In the genomic region with DNA sequence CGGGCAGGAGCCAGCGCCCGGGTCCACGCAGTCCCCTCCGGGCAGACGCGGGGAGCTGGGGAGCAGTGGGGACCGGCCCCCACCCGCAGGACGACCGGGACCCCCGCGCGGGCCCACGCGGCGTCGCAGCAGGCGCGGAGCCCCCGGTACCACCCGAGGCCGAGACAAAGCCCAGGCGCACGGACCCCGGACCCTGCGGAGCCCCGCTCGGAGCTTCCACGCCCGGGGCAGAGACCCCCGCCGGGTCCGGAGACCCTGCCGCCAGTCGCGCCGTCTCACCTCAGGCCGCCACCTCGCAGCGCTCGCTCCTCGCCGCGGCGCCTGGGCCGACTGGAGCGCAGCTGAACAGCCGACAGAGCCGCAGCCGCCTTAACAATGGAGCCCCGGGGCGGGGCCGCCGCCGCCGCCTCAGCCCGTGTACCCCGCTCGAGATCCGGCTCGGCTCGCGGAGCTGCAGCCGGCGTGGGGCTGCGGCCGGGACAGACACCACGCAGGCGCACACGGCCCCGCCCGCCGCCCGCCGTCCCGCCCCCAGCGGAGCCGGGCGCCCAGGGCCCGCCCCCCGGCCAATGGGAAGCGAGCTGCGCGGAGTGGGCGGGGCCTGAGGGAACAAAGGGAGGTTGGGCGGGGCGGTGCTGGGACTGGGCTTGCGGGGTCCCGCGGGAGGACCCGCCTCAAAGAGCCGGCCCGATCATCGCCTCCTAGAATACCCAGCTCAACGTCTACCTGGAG, we compare ENCODE assay signal across 9 cellular contexts. TPM values are rescaled to one million over a fixed set of nuclear protein-coding genes. Genes with fewer than 3 reads are reported as not detected.
A peak's percentile ranks its signal among the peaks of the same experiment; 100 is the strongest.
DNase-seq lines count a peak whose midpoint lies in the region; ATAC-seq and TF ChIP-seq lines count a peak whose summit lies in the region.
"Had no signal": no experiment of that assay in that cellular context is flagged by ENCODE, and none has a peak within 500 bp of the region (broad histone marks: within the 10 kb centered on the region; RNA-seq: fewer than 3 reads in every experiment).

A gene with protein sequence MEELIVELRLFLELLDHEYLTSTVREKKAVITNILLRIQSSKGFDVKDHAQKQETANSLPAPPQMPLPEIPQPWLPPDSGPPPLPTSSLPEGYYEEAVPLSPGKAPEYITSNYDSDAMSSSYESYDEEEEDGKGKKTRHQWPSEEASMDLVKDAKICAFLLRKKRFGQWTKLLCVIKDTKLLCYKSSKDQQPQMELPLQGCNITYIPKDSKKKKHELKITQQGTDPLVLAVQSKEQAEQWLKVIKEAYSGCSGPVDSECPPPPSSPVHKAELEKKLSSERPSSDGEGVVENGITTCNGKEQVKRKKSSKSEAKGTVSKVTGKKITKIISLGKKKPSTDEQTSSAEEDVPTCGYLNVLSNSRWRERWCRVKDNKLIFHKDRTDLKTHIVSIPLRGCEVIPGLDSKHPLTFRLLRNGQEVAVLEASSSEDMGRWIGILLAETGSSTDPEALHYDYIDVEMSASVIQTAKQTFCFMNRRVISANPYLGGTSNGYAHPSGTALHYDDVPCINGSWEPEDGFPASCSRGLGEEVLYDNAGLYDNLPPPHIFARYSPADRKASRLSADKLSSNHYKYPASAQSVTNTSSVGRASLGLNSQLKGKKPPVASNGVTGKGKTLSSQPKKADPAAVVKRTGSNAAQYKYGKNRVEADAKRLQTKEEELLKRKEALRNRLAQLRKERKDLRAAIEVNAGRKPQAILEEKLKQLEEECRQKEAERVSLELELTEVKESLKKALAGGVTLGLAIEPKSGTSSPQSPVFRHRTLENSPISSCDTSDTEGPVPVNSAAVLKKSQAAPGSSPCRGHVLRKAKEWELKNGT (minus strand): TSS at position 485 of the 732 bp plus-strand sequence. CDS start 67,783 bp downstream, outside the sequence.

- peaks cover 19% of the 10 kb centered on the region for H3K27me3 Mint-ChIP-seq in CD4-positive, CD25-positive, alpha-beta regulatory T cell
- peaks cover 7% of the 10 kb centered on the region for H3K27me3 Mint-ChIP-seq in neural crest cell (ENCODE audit: low read depth)

- TF ChIP-seq CTCF in neural crest cell (conservative IDR thresholded peaks at IDR 0.05): no peak

- H3K4me3 ChIP-seq in CD4-positive, CD25-positive, alpha-beta regulatory T cell (ENCODE audit: low read depth, low read length): peak within 1 kb of the TSS; percentile 66
- peak within 1 kb of the TSS; percentile 74 for H3K4me3 ChIP-seq in HUES64 (ENCODE audit: low read length)

- under 1% methylated on average over 96 of the region's 96 CpGs for WGBS in HUES64

- H3K27ac Mint-ChIP-seq in CD4-positive, CD25-positive, alpha-beta regulatory T cell: peak within 1 kb of the TSS in 1 of 3 donors; percentile 88
- H3K27ac Mint-ChIP-seq in neural crest cell (ENCODE audit: unreplicated experiment): peak within 1 kb of the TSS; percentile 35

- peak within 1 kb of the TSS; percentile 68 for H3K9ac ChIP-seq in HUES64 (ENCODE audit: low read depth, low read length)
- H3K9ac ChIP-seq: KMS-11 had no signal

- peaks cover 0 to 5% (median 0%) of the 10 kb centered on the region in 7 donors for H3K9me3 Mint-ChIP-seq in CD4-positive, CD25-positive, alpha-beta regulatory T cell
- no peaks in the 10 kb centered on the region for H3K9me3 Mint-ChIP-seq in neural crest cell

- peak; percentile 93 to 96 for ATAC-seq in CD4-positive, CD25-positive, alpha-beta regulatory T cell (ENCODE audit: low read depth in 2 of 2)
- ATAC-seq in GM21367 (IDR thresholded peaks at IDR 0.05; ENCODE audit: unreplicated experiment): peak; percentile 79
- peak; percentile 93 for ATAC-seq in stimulated activated naive CD8-positive, alpha-beta T cell treated with anti-CD3 and anti-CD28 coated beads, Interleukin-15, Interleukin-2, amounts not matched to agents 100 U/mL and 50 U/mL, for 24 hours

- in situ Hi-C loops in SK-MEL-5 (cut with HindIII; ENCODE audit: low pct_unique_long_range_greater_than_20kb, low sequenced_read_pairs): no loop called here

- H3K27me3 ChIP-seq in CD4-positive, CD25-positive, alpha-beta regulatory T cell (ENCODE audit: control insufficient read depth, insufficient read depth, low read length): peaks cover 1% of the 10 kb centered on the region
- H3K27me3 ChIP-seq in HUES64 (ENCODE audit: insufficient read depth, low read length): peaks cover 12% of the 10 kb centered on the region; the same call in 1 of the 2 replicates

- H3K4me1 Mint-ChIP-seq in CD4-positive, CD25-positive, alpha-beta regulatory T cell: peaks cover 7 to 35% (median 13%) of the 10 kb centered on the region in 4 donors
- H3K4me1 Mint-ChIP-seq in neural crest cell: peaks cover 29% of the 10 kb centered on the region

- H3K36me3 Mint-ChIP-seq in CD4-positive, CD25-positive, alpha-beta regulatory T cell: no peaks in the 10 kb centered on the region
- no peaks in the 10 kb centered on the region for H3K36me3 Mint-ChIP-seq in neural crest cell (ENCODE audit: low read depth)

- H3K4me1 ChIP-seq in CD4-positive, CD25-positive, alpha-beta regulatory T cell (ENCODE audit: control insufficient read depth, insufficient read depth, low read length, poor library complexity, severe bottlenecking): peaks cover 16% of the 10 kb centered on the region
- peaks cover 12% of the 10 kb centered on the region for H3K4me1 ChIP-seq in HUES64 (ENCODE audit: insufficient read depth, low read length)

- peak within 1 kb of the TSS; percentile 54 to 80 (median 69) for H3K4me3 Mint-ChIP-seq in CD4-positive, CD25-positive, alpha-beta regulatory T cell
- H3K4me3 Mint-ChIP-seq in neural crest cell: peak within 1 kb of the TSS; percentile 85

- DNase-seq in CD4-positive, CD25-positive, alpha-beta regulatory T cell: peak; percentile 80 to 89 (median 86)
- DNase-seq in SK-MEL-5 (ENCODE audit: low read depth, low spot score) (peak; percentile 79), foreskin melanocyte (peak; percentile 60), neural crest cell (ENCODE audit: low read depth, low spot score) (peak; percentile 94)
- DNase-seq in activated naive CD4-positive, alpha-beta T cell treated with Interleukin-2 at 50 U/mL for 16 hours: peak; percentile 88
- peak; percentile 91 for DNase-seq in stimulated activated naive CD8-positive, alpha-beta T cell treated with anti-CD3 and anti-CD28 coated beads, Interleukin-15, Interleukin-2, amounts not matched to agents 100 U/mL and 50 U/mL, for 24 hours

- no peaks in the 10 kb centered on the region for H3K9me3 ChIP-seq in CD4-positive, CD25-positive, alpha-beta regulatory T cell (ENCODE audit: control insufficient read depth in 2 of 2, low read length in 2 of 2)
- H3K9me3 ChIP-seq in HUES64 (ENCODE audit: insufficient read depth, low read depth, low read length): no peaks in the 10 kb centered on the region

- H3K27ac ChIP-seq in CD4-positive, CD25-positive, alpha-beta regulatory T cell (ENCODE audit: insufficient read depth, low read length, poor library complexity, severe bottlenecking): peak within 1 kb of the TSS; percentile 14
- H3K27ac ChIP-seq in HUES64 (ENCODE audit: low read depth, low read length): peak within 1 kb of the TSS; percentile 25; the same call in 1 of the 2 replicates
- H3K27ac ChIP-seq: KMS-11 had no signal

- H3K36me3 ChIP-seq in CD4-positive, CD25-positive, alpha-beta regulatory T cell (ENCODE audit: control insufficient read depth, insufficient read depth, low read length): no peaks in the 10 kb centered on the region
- H3K36me3 ChIP-seq in HUES64 (ENCODE audit: insufficient read depth, low read length): no peaks in the 10 kb centered on the region

RNA-seq across cellular contexts. Expression of the gene that starts here (rescaled TPM):
- 5.0 TPM for total RNA-seq in CD4-positive, CD25-positive, alpha-beta regulatory T cell
- 1 to 10 TPM; 1.8 to 4.1 (median 2.1) TPM for polyA plus RNA-seq in CD4-positive, CD25-positive, alpha-beta regulatory T cell
- polyA plus RNA-seq in HUES64 (2013, experiment 1 of 2): 6.5 TPM
- 8.5 TPM for polyA plus RNA-seq in HUES64 (2013, experiment 2 of 2)
- total RNA-seq in SK-MEL-5 (2014; rRNA removed; shearing (Covaris generic)): 10.3 and 11.6 TPM in 2 replicates
- 16.8 and 21.4 TPM in 2 replicates for polyA plus RNA-seq in SK-MEL-5 (2015; cell fraction: cytosol; rRNA removed)
- 17.1 and 20.0 TPM in 2 replicates for polyA plus RNA-seq in SK-MEL-5 (2015; cell fraction: nucleus; rRNA removed)
- 25.4 and 28.1 TPM in 2 replicates for total RNA-seq in neural crest cell

Comparison
In these comparisons a context has a peak if more than half of its experiments do, and no peak if none do; other contexts are left out.
1. Peak in every context shown above with its lines: DNase-seq, ATAC-seq, H3K4me3 ChIP-seq and H3K27ac ChIP-seq.